19 cellular contexts compared by ENCODE assay signal in genomic region chr13:100827489-100828000, GRCh38.
"Had no signal": no experiment of that assay in that cellular context is flagged by ENCODE, and none has a peak within 500 bp of the region (broad histone marks: within the 10 kb centered on the region; RNA-seq: fewer than 3 reads in every experiment).

No MANE protein-coding gene starts in this region.

- H3K36me3 Mint-ChIP-seq: activated naive CD8-positive, alpha-beta T cell; stimulated activated effector memory CD8-positive, alpha-beta T cell treated with anti-CD3 and anti-CD28 coated beads, Interleukin-12 subunit alpha, Interleukin-12 subunit beta, amount 100 ng/mL, for 72 hours had no signal

- H3K36me3 ChIP-seq: cardiac muscle cell, gastrocnemius medialis, transverse colon had no signal

- ATAC-seq: activated T-cell treated with anti-CD3 and anti-CD28 coated beads, Interleukin-2, amount 50 U/mL, for 4 hours; gastrocnemius medialis; left ventricle myocardium superior; sciatic nerve; stimulated activated effector memory CD8-positive, alpha-beta T cell treated with anti-CD3 and anti-CD28 coated beads, Interleukin-12 subunit alpha, Interleukin-12 subunit beta, amount 100 ng/mL, for 72 hours had no signal

- H3K9me3 ChIP-seq: gastrocnemius medialis, transverse colon had no signal

- H3K9me3 Mint-ChIP-seq: activated T-cell treated with anti-CD3 and anti-CD28 coated beads, Interleukin-2, amount 50 U/mL, for 4 hours; activated T-helper 2 cell treated with anti-CD3 and anti-CD28 coated beads, Interferon-gamma antibody, Interleukin-2, Interleukin-4, amounts not matched to agents 10 μg/mL and 5 μg/mL and 100 μg/mL, durations not matched to agents 14 hours and 24 hours and 36 hours; stimulated activated effector memory CD8-positive, alpha-beta T cell treated with anti-CD3 and anti-CD28 coated beads, Interleukin-12 subunit alpha, Interleukin-12 subunit beta, amount 100 ng/mL, for 72 hours had no signal

- H3K4me1 Mint-ChIP-seq: stimulated activated effector memory CD8-positive, alpha-beta T cell treated with anti-CD3 and anti-CD28 coated beads, Interleukin-12 subunit alpha, Interleukin-12 subunit beta, amount 100 ng/mL, for 72 hours had no signal

- H3K27ac Mint-ChIP-seq: activated naive CD8-positive, alpha-beta T cell; activated T-helper 2 cell treated with anti-CD3 and anti-CD28 coated beads, Interferon-gamma antibody, Interleukin-2, Interleukin-4, amounts not matched to agents 10 μg/mL and 5 μg/mL and 100 μg/mL, durations not matched to agents 14 hours and 24 hours and 36 hours; nephron progenitor cell; stimulated activated effector memory CD8-positive, alpha-beta T cell treated with anti-CD3 and anti-CD28 coated beads, Interleukin-12 subunit alpha, Interleukin-12 subunit beta, amount 100 ng/mL, for 72 hours; WTC11 had no signal

- H3K4me3 ChIP-seq: cardiac muscle cell, gastrocnemius medialis, transverse colon had no signal

- H3K27me3 ChIP-seq: cardiac muscle cell, gastrocnemius medialis, transverse colon had no signal

- H3K4me3 Mint-ChIP-seq: activated naive CD8-positive, alpha-beta T cell; activated T-cell treated with anti-CD3 and anti-CD28 coated beads, Interleukin-2, amount 50 U/mL, for 4 hours; nephron progenitor cell; stimulated activated effector memory CD8-positive, alpha-beta T cell treated with anti-CD3 and anti-CD28 coated beads, Interleukin-12 subunit alpha, Interleukin-12 subunit beta, amount 100 ng/mL, for 72 hours; WTC11 had no signal

- H3K27ac ChIP-seq: cardiac muscle cell, gastrocnemius medialis, transverse colon had no signal

- H3K4me1 ChIP-seq: gastrocnemius medialis, transverse colon had no signal

- DNase-seq: activated CD8-positive, alpha-beta memory T cell treated with anti-CD3 and anti-CD28 coated beads, Interleukin-2, amount 50 U/mL, for 4 hours; activated naive CD4-positive, alpha-beta T cell; activated T-cell treated with anti-CD3 and anti-CD28 coated beads, Interleukin-2, amount 50 U/mL, for 4 hours; cortex of kidney; erythroblast; gastrocnemius medialis; left ventricle myocardium superior; nephron progenitor cell; occipital lobe; small intestine; stimulated activated CD4-positive, alpha-beta T cell treated with anti-CD3 and anti-CD28 coated beads, Interleukin-2, amount 100 ng/mL, for 24 hours; T-helper 1 cell; transverse colon had no signal
